Comparison of ENCODE assay signal across 6 cellular contexts in the genomic region with DNA sequence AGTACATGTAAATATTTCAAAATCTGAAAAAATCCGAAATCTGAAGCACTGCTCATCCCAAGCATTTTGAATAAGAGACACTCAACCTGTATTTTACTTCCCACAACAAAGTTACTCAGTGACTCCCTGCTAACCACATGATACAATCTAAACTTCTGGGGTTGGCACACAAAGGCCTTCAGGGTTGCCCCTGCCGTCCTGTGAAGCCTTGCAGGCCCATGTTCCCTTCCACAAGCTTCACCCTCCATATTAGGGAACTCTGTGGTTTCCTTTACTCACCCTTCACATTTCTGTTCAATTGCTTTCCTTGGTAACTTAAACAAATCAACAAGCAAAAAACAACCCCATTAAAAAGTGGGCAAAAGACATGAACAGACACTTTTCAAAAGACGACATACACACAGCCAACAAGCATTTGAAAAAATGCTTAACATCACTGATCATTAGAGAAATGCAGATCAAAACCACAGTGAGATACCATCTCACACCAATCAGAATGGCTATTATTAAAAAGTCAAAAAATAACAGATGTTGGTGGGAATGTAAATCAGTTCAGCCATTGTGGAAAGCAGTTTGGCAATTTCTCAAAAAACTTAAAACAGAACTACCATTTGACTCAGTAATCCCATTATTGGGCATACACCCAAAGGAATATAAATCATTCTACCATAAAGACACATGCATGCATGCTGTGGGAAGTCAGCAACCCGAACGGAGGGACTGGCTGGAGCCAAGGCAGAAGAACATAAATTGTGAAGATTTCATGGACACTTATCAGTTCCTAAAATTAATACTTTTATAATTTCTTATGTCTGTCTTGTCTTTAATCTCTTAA.
A peak's percentile ranks its signal among the peaks of the same experiment; 100 is the strongest.
DNase-seq lines count a peak whose midpoint lies in the region; FAIRE-seq and TF ChIP-seq lines count a peak whose summit lies in the region.
"Not testable (repeated sequence)": the region's sequence is repeated elsewhere in the genome, so short reads cannot be mapped to it uniquely, and the experiment has no call there.

No MANE protein-coding gene starts in this region.

- DNase-seq in A673 (ENCODE audit: low spot score), result peak; percentile 85
- DNase-seq in EH (ENCODE audit: low read depth), result peak; percentile 35
- DNase-seq in Jurkat, Clone E6-1 (ENCODE audit: low read depth, low spot score), result peak; percentile 56
- DNase-seq in SJCRH30, result peak in 1 of 2 experiments; percentile 20
- DNase-seq in bronchial epithelial cell (ENCODE audit: low read depth), result peak; percentile 21
- DNase-seq in trophoblast cell, result not testable (repeated sequence)

- not testable (repeated sequence) for H2BK12ac ChIP-seq in trophoblast cell (ENCODE audit: low read length)

- H4K8ac ChIP-seq in trophoblast cell (ENCODE audit: low read depth, low read length), result not testable (repeated sequence)

- H3K79me2 ChIP-seq in trophoblast cell (ENCODE audit: control insufficient read depth, insufficient read depth, low read length, poor library complexity), result not testable (repeated sequence)

- not testable (repeated sequence) for H3K27me3 ChIP-seq in A673 (replicated peaks; ENCODE audit: insufficient read depth, low read depth, low read length, poor library complexity); SJCRH30; bronchial epithelial cell (ENCODE audit: control insufficient read depth, insufficient read depth, low read length); trophoblast cell (ENCODE audit: insufficient read depth, low read length)

- not testable (repeated sequence) for FAIRE-seq in bronchial epithelial cell (lab: Jason Lieb, UNC)

- POLR2A ChIA-PET in A673 (lab: Charles Lee; ENCODE audit: low non-redundant PET), result not testable (repeated sequence)

- not testable (repeated sequence) for H4K91ac ChIP-seq in trophoblast cell (ENCODE audit: low read depth, low read length)

- no CpG with 5 or more reads among the region's 5 CpGs for WGBS in trophoblast cell (ENCODE audit: extremely low coverage, insufficient coverage, insufficient read length)

- H3K36me3 ChIP-seq in A673 (ENCODE audit: insufficient read depth, low read length, poor library complexity, severe bottlenecking); SJCRH30; bronchial epithelial cell (ENCODE audit: control insufficient read depth, insufficient read depth, low read length); trophoblast cell (ENCODE audit: control insufficient read depth in 1 of 2, insufficient read depth in 2 of 2, low read length in 2 of 2): not testable (repeated sequence)

- not testable (repeated sequence) for H3K4ac ChIP-seq in trophoblast cell (ENCODE audit: low read depth, low read length)

- not testable (repeated sequence) for H3K23ac ChIP-seq in trophoblast cell (ENCODE audit: low read length)

- H3K9ac ChIP-seq in trophoblast cell (ENCODE audit: low read length), result not testable (repeated sequence)

- H2AK5ac ChIP-seq in trophoblast cell (ENCODE audit: low read length), result not testable (repeated sequence)

- not testable (repeated sequence) for H3K18ac ChIP-seq in trophoblast cell (ENCODE audit: low read length)

- H3K4me2 ChIP-seq in trophoblast cell (ENCODE audit: low read length), result not testable (repeated sequence)

- not testable (repeated sequence) for H3K79me1 ChIP-seq in trophoblast cell (ENCODE audit: low read length)

- not testable (repeated sequence) for H3K4me3 ChIP-seq in A673 (ENCODE audit: low read depth, low read length, poor library complexity, severe bottlenecking); Jurkat, Clone E6-1 (ENCODE audit: low read length); SJCRH30; bronchial epithelial cell (ENCODE audit: low read depth, low read length); trophoblast cell (ENCODE audit: low read depth, low read length)

- not testable (repeated sequence) for H3K14ac ChIP-seq in trophoblast cell (ENCODE audit: low read length)

- H3K27ac ChIP-seq in A673 (ENCODE audit: low read depth, low read length, poor library complexity, severe bottlenecking) (peak overlapping the region; percentile 41), SJCRH30 (0 out of 2 replicates have a peak overlapping the region, but pooled peaks have one; percentile 14)
- H3K27ac ChIP-seq in trophoblast cell (ENCODE audit: low read depth, low read length), result not testable (repeated sequence)

- not testable (repeated sequence) for BruUV-seq in A673 (replicated peaks; lab: Mats Ljungman, UMichigan)

- TF ChIP-seq CTCF in A673 (conservative IDR thresholded peaks at IDR 0.05; ENCODE audit: low read depth, low read length); bronchial epithelial cell (IDR thresholded peaks at IDR 0.05; ENCODE audit: insufficient read depth, low read length, severe bottlenecking): not testable (repeated sequence)

- not testable (repeated sequence) for H3K4me1 ChIP-seq in A673 (ENCODE audit: insufficient read depth, low read length, poor library complexity, severe bottlenecking); SJCRH30; trophoblast cell (ENCODE audit: control insufficient read depth in 1 of 2, insufficient read depth in 2 of 2, low read length in 2 of 2)

- peaks cover 22% of the 10 kb centered on the region for H3K9me3 ChIP-seq in A673 (ENCODE audit: low read depth, low read length, poor library complexity, severe bottlenecking)
- H3K9me3 ChIP-seq in SJCRH30 (replicated peaks), result peaks cover 14% of the 10 kb centered on the region
- H3K9me3 ChIP-seq in trophoblast cell (ENCODE audit: insufficient read depth, low read depth, low read length), result not testable (repeated sequence)

- H4K12ac ChIP-seq in trophoblast cell (ENCODE audit: low read depth, low read length), result not testable (repeated sequence)

- peak overlapping the region; percentile 56 for H2BK5ac ChIP-seq in trophoblast cell (ENCODE audit: low read depth, low read length, poor library complexity)

- CTCF ChIA-PET in A673 (lab: Charles Lee), result not testable (repeated sequence)

- not testable (repeated sequence) for H2BK120ac ChIP-seq in trophoblast cell (ENCODE audit: insufficient read depth, low read length, poor library complexity)

- not testable (repeated sequence) for H2AFZ ChIP-seq in trophoblast cell (ENCODE audit: insufficient read depth, low read length, poor library complexity)

- intact Hi-C loops in A673 (cut with micrococcal nuclease; ENCODE audit: unreplicated experiment), result loop anchor here (1.0 kb wide), 1 partner anchor 38 kb away; no protein-coding TSS in a partner anchor
